Comparison of ENCODE assay signal across 12 cellular contexts in the genomic region with DNA sequence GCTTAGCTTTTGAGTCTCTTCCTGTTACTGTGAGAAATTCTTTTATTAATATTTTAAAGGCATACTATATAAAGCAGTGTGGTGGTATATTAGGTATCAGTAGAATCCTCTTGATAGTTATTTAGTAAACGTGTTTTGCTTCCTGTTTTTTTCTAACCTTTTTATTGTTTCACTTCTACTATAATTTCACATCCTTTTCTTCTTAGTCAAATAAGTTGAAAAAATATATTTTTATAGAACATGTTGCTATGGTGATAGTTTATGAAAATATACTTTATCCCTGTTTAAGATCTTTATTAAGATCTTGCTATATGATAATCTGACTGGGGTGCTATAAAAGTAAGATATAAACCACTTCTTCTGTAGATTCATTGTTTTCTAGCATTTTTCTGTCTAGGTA. TPM values are rescaled to one million over a fixed set of nuclear protein-coding genes. Genes with fewer than 3 reads are reported as not detected.
DNase-seq lines count a peak whose midpoint lies in the region; ATAC-seq and TF ChIP-seq lines count a peak whose summit lies in the region.
"Had no signal": no experiment of that assay in that cellular context is flagged by ENCODE, and none has a peak within 500 bp of the region (broad histone marks: within the 10 kb centered on the region; RNA-seq: fewer than 3 reads in every experiment).

No MANE protein-coding gene starts in this region.

- no peaks in the 10 kb centered on the region for H3K27me3 ChIP-seq in DND-41 (ENCODE audit: insufficient read depth, low read length, poor library complexity)
- H3K27me3 ChIP-seq in Loucy (ENCODE audit: insufficient read depth, low read length, poor library complexity, severe bottlenecking): no peaks in the 10 kb centered on the region
- no peaks in the 10 kb centered on the region for H3K27me3 ChIP-seq in osteoblast (ENCODE audit: insufficient read depth, low read length)
- H3K27me3 ChIP-seq: gastrocnemius medialis, sigmoid colon had no signal

- no peaks in the 10 kb centered on the region for H3K9me2 ChIP-seq in Loucy (replicated peaks; ENCODE audit: low read depth, low read length)

- H3F3A ChIP-seq in Loucy (ENCODE audit: low read depth): no peaks in the 10 kb centered on the region

- H3K9me3 Mint-ChIP-seq in brain: peaks cover 12 to 39% (median 24%) of the 10 kb centered on the region in 5 experiments

- H2AFZ ChIP-seq in DND-41 (ENCODE audit: low read depth, low read length) (no peak overlapping the region), Loucy (ENCODE audit: low read length) (no peak overlapping the region), osteoblast (ENCODE audit: low read length) (no peak overlapping the region)

- no peak overlapping the region for H3K9ac ChIP-seq in DND-41 (ENCODE audit: low read depth, low read length)
- H3K9ac ChIP-seq in Loucy (ENCODE audit: low read depth, low read length, poor library complexity, severe bottlenecking): peak overlapping the region; percentile 73

- H3K27me3 Mint-ChIP-seq in brain: peaks cover 7% of the 10 kb centered on the region

- no peaks in the 10 kb centered on the region for H3K9me3 ChIP-seq in DND-41 (ENCODE audit: insufficient read depth, low read length, severe bottlenecking)
- H3K9me3 ChIP-seq in Loucy (ENCODE audit: insufficient read depth, low read depth, low read length): no peaks in the 10 kb centered on the region
- no peaks in the 10 kb centered on the region for H3K9me3 ChIP-seq in osteoblast (ENCODE audit: low read depth, low read length)
- H3K9me3 ChIP-seq: gastrocnemius medialis, sigmoid colon had no signal

- no peak for TF ChIP-seq CTCF in DND-41 (IDR thresholded peaks at IDR 0.05; ENCODE audit: borderline replicate concordance, extremely low read depth, low read length, poor library complexity, severe bottlenecking)
- TF ChIP-seq CTCF in Loucy (conservative IDR thresholded peaks at IDR 0.05; ENCODE audit: low read length): no peak
- TF ChIP-seq CTCF in brain (conservative IDR thresholded peaks at IDR 0.05): no peak
- TF ChIP-seq CTCF in osteoblast (IDR thresholded peaks at IDR 0.05; ENCODE audit: extremely low read depth, low read depth, low read length): no peak

- peaks cover 97% of the 10 kb centered on the region for H3K79me2 ChIP-seq in DND-41 (ENCODE audit: insufficient read depth, low read length)
- H3K79me2 ChIP-seq in Loucy (ENCODE audit: insufficient read depth, low read length): peaks cover 92% of the 10 kb centered on the region
- H3K79me2 ChIP-seq in osteoblast (ENCODE audit: insufficient read depth, low read length): peaks cover 95% of the 10 kb centered on the region

- H3K4me1 ChIP-seq in DND-41 (ENCODE audit: insufficient read depth, low read length): peaks cover 41% of the 10 kb centered on the region
- peaks cover 61% of the 10 kb centered on the region for H3K4me1 ChIP-seq in Loucy (ENCODE audit: insufficient read depth, low read length, poor library complexity, severe bottlenecking)
- H3K4me1 ChIP-seq in osteoblast (ENCODE audit: insufficient read depth, low read length): peaks cover 18% of the 10 kb centered on the region

- peak overlapping the region in 1 of 5 experiments; percentile 98 for H3K27ac Mint-ChIP-seq in brain

- peaks cover 2% of the 10 kb centered on the region; the same call in 1 of the 2 replicates for H4K20me1 ChIP-seq in DND-41 (ENCODE audit: insufficient read depth, low read length)
- H4K20me1 ChIP-seq in Loucy (ENCODE audit: insufficient read depth, low read length, poor library complexity, severe bottlenecking): peaks cover 38% of the 10 kb centered on the region
- peaks cover 20% of the 10 kb centered on the region for H4K20me1 ChIP-seq in osteoblast (ENCODE audit: insufficient read depth, low read length)

- H3K4me1 Mint-ChIP-seq in brain: peaks cover 61% of the 10 kb centered on the region

- peaks cover 48% of the 10 kb centered on the region for H3K36me3 Mint-ChIP-seq in brain

- peak overlapping the region; percentile 93 to 98 (median 97) for H3K4me3 Mint-ChIP-seq in brain

- H3K36me3 ChIP-seq in DND-41 (ENCODE audit: insufficient read depth, low read length) (no peaks in the 10 kb centered on the region; the same call in 1 of the 2 replicates), Loucy (ENCODE audit: insufficient read depth, low read length) (no peaks in the 10 kb centered on the region), osteoblast (ENCODE audit: insufficient read depth, low read length) (peaks cover 4% of the 10 kb centered on the region)
- H3K36me3 ChIP-seq: gastrocnemius medialis, sigmoid colon had no signal

- H3K27ac ChIP-seq in DND-41 (ENCODE audit: low read length) (no peak overlapping the region), osteoblast (ENCODE audit: low read depth, low read length) (no peak overlapping the region)
- H3K27ac ChIP-seq: gastrocnemius medialis, sigmoid colon had no signal

- no peak for ATAC-seq in DND-41 (ENCODE audit: insufficient read depth, low read depth)
- ATAC-seq: gastrocnemius medialis had no signal

- no peak for DNase-seq in DND-41
- no peak for DNase-seq in osteoblast (ENCODE audit: insufficient read length, low spot score, missing footprints)
- DNase-seq in AG20443 (ENCODE audit: low spot score): no peak
- no peak for DNase-seq in anterior cingulate cortex (lab: John Stamatoyannopoulos, UW)
- no peak for DNase-seq in NCI-H187 (lab: John Stamatoyannopoulos, UW)
- DNase-seq: activated CD4-positive, CD25-positive, alpha-beta regulatory T cell; aorta; Calu3; gastrocnemius medialis; sigmoid colon had no signal

- H3K4me3 ChIP-seq in DND-41 (ENCODE audit: low read depth in 1 of 2, low read length in 2 of 2): peak overlapping the region in 1 of 2 experiments; percentile 90; a peak in 1 of 4 replicates
- H3K4me3 ChIP-seq in Loucy (ENCODE audit: low read length, poor library complexity, severe bottlenecking): peak overlapping the region; percentile 82
- H3K4me3 ChIP-seq in osteoblast (ENCODE audit: insufficient read depth, low read length): no peak overlapping the region
- H3K4me3 ChIP-seq: gastrocnemius medialis, sigmoid colon had no signal

- H3K4me2 ChIP-seq in DND-41 (ENCODE audit: insufficient read depth, low read length) (peak overlapping the region; percentile 83), Loucy (ENCODE audit: low read depth, low read length, poor library complexity, severe bottlenecking) (peak overlapping the region; percentile 71), osteoblast (ENCODE audit: insufficient read depth, low read length) (peak overlapping the region; percentile 86)

RNA-seq across cellular contexts. Expression of a gene that starts 2.1 kb away (rescaled TPM):
- 1.6 TPM for polyA plus RNA-seq in brain (ENCODE audit: insufficient read depth, low read depth, low replicate concordance)
- total RNA-seq in osteoblast: 34.7 and 36.8 TPM in 2 replicates

RNA-seq across cellular contexts. Expression of a gene that starts 2.4 kb away (rescaled TPM):
- polyA plus RNA-seq in brain (ENCODE audit: insufficient read depth, low read depth, low replicate concordance): 10.3 TPM
- 50.3 and 58.6 TPM in 2 replicates for total RNA-seq in osteoblast
